37 cellular contexts compared by ENCODE assay signal in the genomic region with DNA sequence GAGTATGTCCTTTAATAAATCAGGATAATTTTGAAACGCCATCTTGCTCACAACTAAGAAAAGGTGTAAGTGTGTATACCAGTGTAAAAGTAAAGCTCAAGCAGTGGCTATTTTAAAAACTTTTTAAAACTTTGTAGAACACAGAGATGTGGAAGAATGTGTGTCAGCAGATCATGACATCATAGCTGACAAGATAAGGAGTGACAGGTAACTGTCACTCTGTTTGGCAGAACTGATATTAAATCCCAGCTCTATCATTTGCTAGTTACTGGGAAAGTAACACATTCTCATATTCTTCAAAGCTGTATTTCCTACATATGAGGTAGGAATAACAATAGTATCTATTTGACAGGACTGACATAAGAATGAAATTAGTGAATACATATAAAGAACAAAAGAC.
"Had no signal": no experiment of that assay in that cellular context is flagged by ENCODE, and none has a peak within 500 bp of the region (broad histone marks: within the 10 kb centered on the region; RNA-seq: fewer than 3 reads in every experiment).

No MANE protein-coding gene starts in this region.

- H3K4me1 Mint-ChIP-seq: activated B cell treated with CpG ODN at 0.5 μM for 24 hours; activated CD4-positive, alpha-beta T cell treated with anti-CD3 and anti-CD28 coated beads, Interleukin-2, amount 10 ng/mL, durations not matched to agents 24 days and 14 days; activated naive CD8-positive, alpha-beta T cell treated with anti-CD3 and anti-CD28 coated beads for 36 hours; activated T-helper 17 cell treated with anti-CD3 and anti-CD28 coated beads, Interleukin-2, amount 50 U/mL, for 72 hours had no signal

- ATAC-seq: activated CD8-positive, alpha-beta T cell treated with anti-CD3 and anti-CD28 coated beads for 36 hours; activated naive CD4-positive, alpha-beta T cell treated with anti-CD3 and anti-CD28 coated beads, Interleukin-2, amount 50 U/mL, for 72 hours; activated T-cell treated with anti-CD3 and anti-CD28 coated beads, Interleukin-2, amount 50 U/mL, for 4 hours; activated T-cell treated with anti-CD3 and anti-CD28 coated beads, Interleukin-2, amount 50 U/mL, for 72 hours; activated T-helper 17 cell treated with anti-CD3 and anti-CD28 coated beads, Interleukin-2, amount 50 U/mL, for 72 hours; body of pancreas had no signal

- H3K4me3 Mint-ChIP-seq: activated B cell treated with CpG ODN at 0.5 μM for 24 hours; activated CD4-positive, alpha-beta memory T cell treated with anti-CD3 and anti-CD28 coated beads for 36 hours; activated CD4-positive, alpha-beta T cell treated with anti-CD3 and anti-CD28 coated beads, Interleukin-2, amount 10 ng/mL, durations not matched to agents 24 days and 14 days; activated CD8-positive, alpha-beta T cell treated with anti-CD3 and anti-CD28 coated beads for 36 hours; activated naive CD4-positive, alpha-beta T cell treated with anti-CD3 and anti-CD28 coated beads for 36 hours; activated naive CD8-positive, alpha-beta T cell treated with anti-CD3 and anti-CD28 coated beads for 36 hours; activated T-cell treated with anti-CD3 and anti-CD28 coated beads, Interleukin-2, amount 50 U/mL, for 4 hours; activated T-cell treated with anti-CD3 and anti-CD28 coated beads, Interleukin-2, amount 50 U/mL, for 72 hours; activated T-helper 1 cell treated with anti-CD3 and anti-CD28 coated beads, Interleukin-12 subunit alpha, Interleukin-12 subunit beta, Interleukin-2, Interleukin-4 antibody, amounts not matched to agents 30 ng/mL and 10 ng/mL and 1 ng/mL, durations not matched to agents 14 hours and 24 hours and 36 hours; activated T-helper 17 cell treated with anti-CD3 and anti-CD28 coated beads, Interleukin-2, amount 50 U/mL, for 72 hours; T-helper 1 cell treated with Interleukin-12 subunit alpha and Interleukin-12 subunit beta and Interleukin-4 antibody, amounts not matched to agents 30 μg/mL and 1 μg/mL, for 36 hours; T-helper 2 cell treated with Interferon-gamma antibody and Interleukin-4, amounts not matched to agents 5 μg/mL and 100 μg/mL, for 36 hours had no signal

- H3K4me1 ChIP-seq: breast epithelium had no signal

- H3K27me3 Mint-ChIP-seq: activated B cell treated with CpG ODN at 0.5 μM for 24 hours; activated CD4-positive, alpha-beta memory T cell treated with anti-CD3 and anti-CD28 coated beads for 36 hours; activated CD4-positive, alpha-beta T cell treated with anti-CD3 and anti-CD28 coated beads, Interleukin-2, amount 10 ng/mL, durations not matched to agents 24 days and 14 days; activated CD8-positive, alpha-beta T cell treated with anti-CD3 and anti-CD28 coated beads for 36 hours; activated naive CD8-positive, alpha-beta T cell treated with anti-CD3 and anti-CD28 coated beads for 36 hours; activated T-helper 17 cell treated with anti-CD3 and anti-CD28 coated beads, Interleukin-2, amount 50 U/mL, for 72 hours had no signal

- DNase-seq: activated B cell treated with CpG ODN at 0.5 μM for 24 hours; activated CD4-positive, alpha-beta memory T cell treated with anti-CD3 and anti-CD28 coated beads for 36 hours; activated CD4-positive, alpha-beta T cell treated with anti-CD3 and anti-CD28 coated beads for 4 hours; activated CD4-positive, alpha-beta T cell treated with anti-CD3 and anti-CD28 coated beads, Interleukin-2, amount 10 ng/mL, durations not matched to agents 24 days and 14 days; activated CD4-positive, alpha-beta T cell treated with anti-CD3 and anti-CD28 coated beads, Interleukin-2, amount 50 U/mL, for 1 hour; activated CD4-positive, alpha-beta T cell treated with anti-CD3 and anti-CD28 coated beads, Interleukin-2, amount 50 U/mL, for 4 hours; activated CD4-positive, CD25-positive, alpha-beta regulatory T cell treated with anti-CD3 and anti-CD28 coated beads, Interleukin-2, amount 50 U/mL, for 72 hours; activated CD8-positive, alpha-beta memory T cell treated with anti-CD3 and anti-CD28 coated beads, Interleukin-2, amount 50 U/mL, for 4 hours; activated CD8-positive, alpha-beta T cell treated with anti-CD3 and anti-CD28 coated beads for 36 hours; activated effector memory CD4-positive, alpha-beta T cell treated with anti-CD3 and anti-CD28 coated beads, Interleukin-2, amount 50 U/mL, for 16 hours; activated gamma-delta T cell treated with Interleukin-2 at 50 U/mL for 16 hours; activated naive CD4-positive, alpha-beta T cell; activated naive CD4-positive, alpha-beta T cell treated with anti-CD3 and anti-CD28 coated beads for 36 hours; activated naive CD4-positive, alpha-beta T cell treated with anti-CD3 and anti-CD28 coated beads, Interleukin-2, amount 50 U/mL, for 16 hours; activated naive CD8-positive, alpha-beta T cell treated with anti-CD3 and anti-CD28 coated beads for 36 hours; activated T-cell treated with anti-CD3 and anti-CD28 coated beads for 4 hours; activated T-cell treated with anti-CD3 and anti-CD28 coated beads, Interleukin-2, amount 50 U/mL, for 1 hour; activated T-cell treated with anti-CD3 and anti-CD28 coated beads, Interleukin-2, amount 50 U/mL, for 4 hours; activated T-cell treated with anti-CD3 and anti-CD28 coated beads, Interleukin-2, amount 50 U/mL, for 72 hours; adrenal gland; amniotic stem cell; aorta; body of pancreas; brain microvascular endothelial cell; central memory CD4-positive, alpha-beta T cell; T-helper 1 cell; T-helper 2 cell; T-helper 9 cell had no signal

- H3K36me3 Mint-ChIP-seq: activated CD4-positive, alpha-beta memory T cell treated with anti-CD3 and anti-CD28 coated beads for 36 hours; activated naive CD4-positive, alpha-beta T cell treated with anti-CD3 and anti-CD28 coated beads, Interleukin-2, amount 50 U/mL, for 72 hours; activated naive CD8-positive, alpha-beta T cell treated with anti-CD3 and anti-CD28 coated beads for 36 hours had no signal

- H3K27me3 ChIP-seq: adrenal gland, body of pancreas, brain microvascular endothelial cell, breast epithelium had no signal

- H3K27ac ChIP-seq: adrenal gland, body of pancreas, brain microvascular endothelial cell, breast epithelium, VCaP had no signal

- H3K4me3 ChIP-seq: adrenal gland, body of pancreas, breast epithelium had no signal

- H3K27ac Mint-ChIP-seq: activated B cell treated with CpG ODN at 0.5 μM for 24 hours; activated CD4-positive, alpha-beta memory T cell treated with anti-CD3 and anti-CD28 coated beads for 36 hours; activated CD4-positive, alpha-beta T cell treated with anti-CD3 and anti-CD28 coated beads, Interleukin-2, amount 10 ng/mL, durations not matched to agents 24 days and 14 days; activated CD8-positive, alpha-beta T cell treated with anti-CD3 and anti-CD28 coated beads for 36 hours; activated naive CD4-positive, alpha-beta T cell treated with anti-CD3 and anti-CD28 coated beads for 36 hours; activated naive CD4-positive, alpha-beta T cell treated with anti-CD3 and anti-CD28 coated beads, Interleukin-2, amount 50 U/mL, for 72 hours; activated naive CD8-positive, alpha-beta T cell treated with anti-CD3 and anti-CD28 coated beads for 36 hours; activated T-cell treated with anti-CD3 and anti-CD28 coated beads, Interleukin-2, amount 50 U/mL, for 72 hours; activated T-helper 1 cell treated with anti-CD3 and anti-CD28 coated beads, Interleukin-12 subunit alpha, Interleukin-12 subunit beta, Interleukin-2, Interleukin-4 antibody, amounts not matched to agents 30 ng/mL and 10 ng/mL and 1 ng/mL, durations not matched to agents 14 hours and 24 hours and 36 hours; activated T-helper 17 cell treated with anti-CD3 and anti-CD28 coated beads, Interleukin-2, amount 50 U/mL, for 72 hours; T-helper 1 cell treated with Interleukin-12 subunit alpha and Interleukin-12 subunit beta and Interleukin-4 antibody, amounts not matched to agents 30 μg/mL and 1 μg/mL, for 36 hours; T-helper 2 cell treated with Interferon-gamma antibody and Interleukin-4, amounts not matched to agents 5 μg/mL and 100 μg/mL, for 36 hours had no signal

- H3K36me3 ChIP-seq: adrenal gland, brain microvascular endothelial cell, breast epithelium had no signal

- FAIRE-seq: astrocyte, TTC549 had no signal

- H3K9me3 ChIP-seq: adrenal gland, body of pancreas, breast epithelium had no signal

- H3K9me3 Mint-ChIP-seq: activated B cell treated with CpG ODN at 0.5 μM for 24 hours; activated CD4-positive, alpha-beta T cell treated with anti-CD3 and anti-CD28 coated beads, Interleukin-2, amount 10 ng/mL, durations not matched to agents 24 days and 14 days; activated CD8-positive, alpha-beta T cell treated with anti-CD3 and anti-CD28 coated beads for 36 hours; activated naive CD8-positive, alpha-beta T cell treated with anti-CD3 and anti-CD28 coated beads for 36 hours; activated T-helper 1 cell treated with anti-CD3 and anti-CD28 coated beads, Interleukin-12 subunit alpha, Interleukin-12 subunit beta, Interleukin-2, Interleukin-4 antibody, amounts not matched to agents 30 ng/mL and 10 ng/mL and 1 ng/mL, durations not matched to agents 14 hours and 24 hours and 36 hours; T-helper 1 cell treated with Interleukin-12 subunit alpha and Interleukin-12 subunit beta and Interleukin-4 antibody, amounts not matched to agents 30 μg/mL and 1 μg/mL, for 36 hours; T-helper 2 cell treated with Interferon-gamma antibody and Interleukin-4, amounts not matched to agents 5 μg/mL and 100 μg/mL, for 36 hours had no signal
